25 cellular contexts compared by ENCODE assay signal in the genomic region with DNA sequence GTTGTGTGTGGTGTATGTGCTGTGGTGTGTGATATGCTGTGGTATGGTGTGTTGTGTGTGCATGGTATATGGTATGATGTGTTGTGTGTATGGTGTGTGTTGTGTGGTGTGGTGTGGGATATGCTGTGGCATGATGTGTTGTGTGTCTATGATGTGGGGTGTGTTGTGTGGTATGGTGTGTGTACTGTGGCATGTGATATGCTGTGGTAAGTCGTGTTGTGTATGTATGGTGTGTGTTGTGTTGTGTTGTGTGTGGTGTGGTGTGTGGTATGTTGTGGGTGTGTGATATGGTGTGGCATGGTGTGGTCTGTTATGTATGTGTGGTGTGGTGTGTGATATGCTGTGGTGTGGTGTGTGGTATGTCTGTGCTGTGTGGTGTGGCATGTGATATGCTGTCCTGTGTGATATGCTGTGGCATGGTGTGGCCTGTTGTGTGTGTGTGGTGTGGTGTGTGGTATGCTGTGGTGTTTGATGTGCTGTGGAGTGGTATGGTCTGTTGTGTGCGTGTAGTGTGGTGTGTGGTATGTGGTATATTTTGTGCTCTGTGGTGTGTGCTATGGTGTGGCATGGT.
"Had no signal": no experiment of that assay in that cellular context is flagged by ENCODE, and none has a peak within 500 bp of the region (broad histone marks: within the 10 kb centered on the region; RNA-seq: fewer than 3 reads in every experiment).

No MANE protein-coding gene starts in this region.

- H3K27ac ChIP-seq: colonic mucosa, esophagus squamous epithelium, neural progenitor cell, psoas muscle, suprapubic skin, transverse colon had no signal

- H3K9me3 Mint-ChIP-seq: central memory CD8-positive, alpha-beta T cell; dendritic cell treated with granulocyte-macrophage colony-stimulating factor and Interleukin-4, amounts not matched to agents 40 ng/mL and 50 ng/mL, for 4 days; nephron; neural progenitor cell; stimulated activated naive CD8-positive, alpha-beta T cell treated with anti-CD3 and anti-CD28 coated beads, Interleukin-15, amount 100 ng/mL, for 72 hours had no signal

- H3K4me1 ChIP-seq: colonic mucosa, esophagus squamous epithelium, neural progenitor cell, psoas muscle, suprapubic skin, transverse colon had no signal

- H3K9ac ChIP-seq: neural progenitor cell had no signal

- H3K4me1 Mint-ChIP-seq: central memory CD8-positive, alpha-beta T cell; stimulated activated naive CD8-positive, alpha-beta T cell treated with anti-CD3 and anti-CD28 coated beads, Interleukin-15, amount 100 ng/mL, for 72 hours had no signal

- H3K4me3 Mint-ChIP-seq: central memory CD8-positive, alpha-beta T cell; dendritic cell treated with granulocyte-macrophage colony-stimulating factor and Interleukin-4, amounts not matched to agents 40 ng/mL and 50 ng/mL, for 4 days; naive thymus-derived CD4-positive, alpha-beta T cell; nephron; neural progenitor cell; stimulated activated naive CD8-positive, alpha-beta T cell treated with anti-CD3 and anti-CD28 coated beads, Interleukin-15, amount 100 ng/mL, for 72 hours had no signal

- H3K36me3 ChIP-seq: colonic mucosa, esophagus squamous epithelium, neural progenitor cell, suprapubic skin, transverse colon had no signal

- H3K4me3 ChIP-seq: colonic mucosa, esophagus squamous epithelium, neural progenitor cell, psoas muscle, suprapubic skin, transverse colon had no signal

- H2AFZ ChIP-seq: neural progenitor cell had no signal

- ATAC-seq: left lobe of liver; naive thymus-derived CD4-positive, alpha-beta T cell; psoas muscle; right cardiac atrium; stimulated activated naive CD8-positive, alpha-beta T cell treated with anti-CD3 and anti-CD28 coated beads, Interleukin-15, amount 100 ng/mL, for 72 hours had no signal

- H3K27ac Mint-ChIP-seq: dendritic cell treated with granulocyte-macrophage colony-stimulating factor and Interleukin-4, amounts not matched to agents 40 ng/mL and 50 ng/mL, for 4 days; naive thymus-derived CD4-positive, alpha-beta T cell; nephron; neural progenitor cell; stimulated activated naive CD8-positive, alpha-beta T cell treated with anti-CD3 and anti-CD28 coated beads, Interleukin-15, amount 100 ng/mL, for 72 hours had no signal

- H3K36me3 Mint-ChIP-seq: naive thymus-derived CD4-positive, alpha-beta T cell; neural progenitor cell had no signal

- H3K27me3 Mint-ChIP-seq: dendritic cell treated with granulocyte-macrophage colony-stimulating factor and Interleukin-4, amounts not matched to agents 40 ng/mL and 50 ng/mL, for 4 days had no signal

- H3K9me3 ChIP-seq: colonic mucosa, esophagus squamous epithelium, psoas muscle, suprapubic skin, transverse colon had no signal

- H3K4me2 ChIP-seq: neural progenitor cell had no signal

- DNase-seq: colonic mucosa; effector CD8-positive, alpha-beta T cell; esophagus squamous epithelium; foreskin melanocyte; hypothalamus; mesendoderm; midbrain; naive thymus-derived CD4-positive, alpha-beta T cell; nucleus accumbens; psoas muscle; right cardiac atrium; small intestine; stimulated activated CD4-positive, alpha-beta T cell treated with anti-CD3 and anti-CD28 coated beads, Interleukin-12 subunit alpha, Interleukin-12 subunit beta, amount 100 ng/mL, for 4 hours; stimulated activated CD4-positive, alpha-beta T cell treated with anti-CD3 and anti-CD28 coated beads, Interleukin-1b, Interleukin-23, amount 100 ng/mL, for 48 hours; stimulated activated CD4-positive, alpha-beta T cell treated with anti-CD3 and anti-CD28 coated beads, Interleukin-4, amount 100 ng/mL, for 1 hour; stimulated activated CD8-positive, alpha-beta memory T cell treated with anti-CD3 and anti-CD28 coated beads, Interleukin-4, amount 100 ng/mL, for 48 hours; stimulated activated naive CD4-positive, alpha-beta T cell; stimulated activated naive CD8-positive, alpha-beta T cell treated with anti-CD3 and anti-CD28 coated beads, Interleukin-15, amount 100 ng/mL, for 72 hours; transverse colon had no signal

- H3K27me3 ChIP-seq: colonic mucosa, neural progenitor cell had no signal
